ENCODE assay signal across 23 cellular contexts in genomic region chr6:10949579-10950490, GRCh38.
A peak's percentile ranks its signal among the peaks of the same experiment; 100 is the strongest.
DNase-seq lines count a peak whose midpoint lies in the region; ATAC-seq, FAIRE-seq and TF ChIP-seq lines count a peak whose summit lies in the region.
"Had no signal": no experiment of that assay in that cellular context is flagged by ENCODE, and none has a peak within 500 bp of the region (broad histone marks: within the 10 kb centered on the region; RNA-seq: fewer than 3 reads in every experiment).

No MANE protein-coding gene starts in this region.

- FAIRE-seq in A549 (lab: Jason Lieb, UNC) (no peak), K562 (lab: Jason Lieb, UNC) (no peak), GM19239 (lab: Jason Lieb, UNC) (no peak)
- FAIRE-seq: GM12891 had no signal

- intact Hi-C loops in K562 (cut with micrococcal nuclease) = loop anchor here (2.0 to 10.0 kb wide), 3 partner anchors 195 to 625 kb away; no protein-coding TSS in a partner anchor

- ATAC-seq in A549 (no peak), K562 (no peak)

- no peaks in the 10 kb centered on the region for H3K79me2 ChIP-seq in K562 (ENCODE audit: control insufficient read depth, insufficient read depth, low read length)

- in situ Hi-C loops in K562 (cut with MboI) = loop anchor here (25.0 kb wide), 1 partner anchor 537 kb away; no protein-coding TSS in a partner anchor

- POLR2A ChIA-PET in A549 (lab: Yijun Ruan, JAX) (no interaction called here), K562 (lab: Yijun Ruan, JAX) (interaction anchor here (1.2 kb wide), 1 partner anchor 52 kb away, joined by 4 read pairs; no protein-coding TSS in a partner anchor)

- no peak overlapping the region for H2AFZ ChIP-seq in K562 (ENCODE audit: low read depth, low read length)

- H3K4me3 ChIP-seq in A549 (no peak overlapping the region), LNCaP clone FGC (ENCODE audit: low read depth, low read length) (no peak overlapping the region), K562 (no peak overlapping the region)
- H3K4me3 ChIP-seq: BLaER1 treated with 17β-estradiol and CSF1 and Interleukin-3, amounts not matched to agents 10 nM and 100 nM had no signal

- H3K27me3 ChIP-seq in K562 (ENCODE audit: control insufficient read depth in 2 of 2, insufficient read depth in 2 of 2, low read length in 2 of 2) = no peaks in the 10 kb centered on the region
- H3K27me3 ChIP-seq: BLaER1 treated with 17β-estradiol and CSF1 and Interleukin-3, amounts not matched to agents 10 nM and 100 nM had no signal

- DNase-seq in A549 (ENCODE audit: low read depth in 1 of 2, low spot score in 1 of 2) (no peak), LNCaP clone FGC (ENCODE audit: low read depth) (peak; percentile 96), K562 (ENCODE audit: extremely low read depth in 1 of 4, low spot score in 3 of 4) (no peak), GM19239 (ENCODE audit: insufficient read length, low spot score) (no peak), UCSD-AML1 (lab: John Stamatoyannopoulos, UW; ENCODE audit: unreplicated experiment) (no peak)
- DNase-seq in stimulated activated CD8-positive, alpha-beta memory T cell treated with anti-CD3 and anti-CD28 coated beads, Interleukin-4, amount 100 ng/mL, for 48 hours = no peak
- no peak for DNase-seq in activated effector memory CD4-positive, alpha-beta T cell treated with anti-CD3 and anti-CD28 coated beads, Interleukin-2, amount 50 U/mL, for 16 hours
- DNase-seq: 8988T; AML-193; CD4-positive, alpha-beta memory T cell; CD4-positive, CD25-positive, alpha-beta regulatory T cell; CD8-positive, alpha-beta memory T cell; COR-L47; DMS 273 treated with DMSO at 0.1 percent for 48 hours; DMS153; DMS53; DMS79; DND-41; EL; GDM1 had no signal

- TF ChIP-seq POLR2A in A549 (IDR thresholded peaks at IDR 0.05; ENCODE audit: low read length) (no peak), K562 (conservative IDR thresholded peaks at IDR 0.05) (no peak)

- CTCF ChIA-PET in A549 (lab: Yijun Ruan, JAX) (interaction anchor here (1.9 to 2.8 kb wide), 3 partner anchors 120 to 634 kb away, joined by 4 to 40 read pairs (median 11); no protein-coding TSS in a partner anchor), K562 (lab: Yijun Ruan, JAX; ENCODE audit: low intra/inter-chr PET ratio) (no interaction called here)

- no peak overlapping the region for H3K4me2 ChIP-seq in A549
- no peak overlapping the region for H3K4me2 ChIP-seq in K562 (ENCODE audit: insufficient read depth, low read length)
- H3K4me2 ChIP-seq: BLaER1 treated with 17β-estradiol and CSF1 and Interleukin-3, amounts not matched to agents 10 nM and 100 nM had no signal

- no TSS peak for BruUV-seq in K562 (replicated peaks; lab: Mats Ljungman, UMichigan)

- 86% methylated on average over 6 of the region's 6 CpGs for WGBS in A549 (ENCODE audit: missing lambda C conversion rate)
- 78% methylated on average over 6 of the region's 6 CpGs for WGBS in K562 (ENCODE audit: insufficient coverage, low coverage, missing lambda C conversion rate)

- H3K9me1 ChIP-seq in K562 (ENCODE audit: control insufficient read depth, insufficient read depth, low read length) = no peaks in the 10 kb centered on the region

- no peak for TF ChIP-seq EP300 in A549 (IDR thresholded peaks at IDR 0.05)
- no peak for TF ChIP-seq EP300 in K562 (IDR thresholded peaks at IDR 0.05; ENCODE audit: low read length)

- no peak overlapping the region for H3K27ac ChIP-seq in A549
- H3K27ac ChIP-seq in C4-2B = peak overlapping the region; percentile 99
- no peak overlapping the region for H3K27ac ChIP-seq in K562 (ENCODE audit: extremely low read depth, low read depth, low read length)
- H3K27ac ChIP-seq: BLaER1 treated with 17β-estradiol and CSF1 and Interleukin-3, amounts not matched to agents 10 nM and 100 nM had no signal

- H3K9me3 ChIP-seq in A549 (no peaks in the 10 kb centered on the region), K562 (replicated peaks; ENCODE audit: control insufficient read depth, insufficient read depth, low read depth, low read length) (no peaks in the 10 kb centered on the region)

- H3K36me3 ChIP-seq in K562 (ENCODE audit: control insufficient read depth, insufficient read depth, low read length) = peaks cover 7% of the 10 kb centered on the region; the same call in 2 of the 3 replicates
- H3K36me3 ChIP-seq: BLaER1 treated with 17β-estradiol and CSF1 and Interleukin-3, amounts not matched to agents 10 nM and 100 nM had no signal

- H4K20me1 ChIP-seq in K562 (replicated peaks; ENCODE audit: control insufficient read depth, insufficient read depth, low read length) = no peaks in the 10 kb centered on the region
- H4K20me1 ChIP-seq: BLaER1 treated with 17β-estradiol and CSF1 and Interleukin-3, amounts not matched to agents 10 nM and 100 nM had no signal

- no peak overlapping the region for H3K9ac ChIP-seq in K562 (ENCODE audit: insufficient read depth in 1 of 2, low read depth in 2 of 2, low read length in 2 of 2)
- H3K9ac ChIP-seq: BLaER1 treated with 17β-estradiol and CSF1 and Interleukin-3, amounts not matched to agents 10 nM and 100 nM had no signal

- peaks cover 6% of the 10 kb centered on the region for H3K4me1 ChIP-seq in A549
- H3K4me1 ChIP-seq in K562 (replicated peaks in 1 of 2; ENCODE audit: control insufficient read depth in 2 of 2, insufficient read depth in 2 of 2, low read length in 2 of 2) = no peaks in the 10 kb centered on the region
- H3K4me1 ChIP-seq: BLaER1 treated with 17β-estradiol and CSF1 and Interleukin-3, amounts not matched to agents 10 nM and 100 nM had no signal

- TF ChIP-seq RAD21 in A549 (conservative IDR thresholded peaks at IDR 0.05 in 1 of 2, IDR thresholded peaks at IDR 0.05 in 1 of 2) (no peak), K562 (CRISPR knock-in tag; conservative IDR thresholded peaks at IDR 0.05 in 1 of 2, IDR thresholded peaks at IDR 0.05 in 1 of 2) (no peak)

- TF ChIP-seq CTCF in A549 (IDR thresholded peaks at IDR 0.05) (no peak), C4-2B (conservative IDR thresholded peaks at IDR 0.05) (no peak), LNCaP clone FGC (IDR thresholded peaks at IDR 0.05; ENCODE audit: control insufficient read depth, extremely low read depth, insufficient read depth) (no peak), K562 (IDR thresholded peaks at IDR 0.05 in 2 of 3, conservative IDR thresholded peaks at IDR 0.05 in 1 of 3; ENCODE audit: insufficient read depth in 2 of 3, low read depth in 1 of 3, low read length in 3 of 3) (no peak)

TF ChIP-seq in A549, 52 proteins besides CTCF, POLR2A, EP300 and RAD21:
- TF ChIP-seq MAFK (IDR thresholded peaks at IDR 0.05; ENCODE audit: partially characterized antibody) = peak; percentile 10
- TF ChIP-seq JUNB (IDR thresholded peaks at IDR 0.05) = no peak
TF ChIP-seq in A549: peak in this region for 1.

TF ChIP-seq in K562, 482 proteins besides CTCF, POLR2A, EP300 and RAD21:
- TF ChIP-seq ZNF780A (CRISPR knock-in tag; IDR thresholded peaks at IDR 0.05) = no peak
- peak; percentile 45; the same call in 1 of the 2 replicates for TF ChIP-seq C11orf30 (IDR thresholded peaks at IDR 0.05; ENCODE audit: low read depth)
- TF ChIP-seq ZNF316 (IDR thresholded peaks at IDR 0.05) = peak; percentile 85

Comparison
In these comparisons a context has a peak if more than half of its experiments do, and no peak if none do; other contexts are left out.
1. Of the 35 proteins assayed by ChIP-seq in both K562 and A549: peak only in K562: none; only in A549: MAFK; in both: none; in neither: 34.